ENCODE assay signal across 15 cellular contexts in genomic region chr3:16816048-16816780, GRCh38.
DNase-seq lines count a peak whose midpoint lies in the region; ATAC-seq and TF ChIP-seq lines count a peak whose summit lies in the region.
"Had no signal": no experiment of that assay in that cellular context is flagged by ENCODE, and none has a peak within 500 bp of the region (broad histone marks: within the 10 kb centered on the region; RNA-seq: fewer than 3 reads in every experiment).

No MANE protein-coding gene starts in this region.

- no peak overlapping the region for H3K4me2 ChIP-seq in neuronal stem cell (ENCODE audit: insufficient read depth, low read length, poor library complexity, severe bottlenecking)

- ATAC-seq in GM19023 (IDR thresholded peaks at IDR 0.05; ENCODE audit: unreplicated experiment) (peak; percentile 61), HG02763 (IDR thresholded peaks at IDR 0.05; ENCODE audit: unreplicated experiment) (peak; percentile 51)
- ATAC-seq: T-cell had no signal

- H4K91ac ChIP-seq in neuronal stem cell (ENCODE audit: low read depth, low read length, poor library complexity): no peak overlapping the region

- H3K4me1 ChIP-seq in esophagus squamous epithelium: no peaks in the 10 kb centered on the region
- H3K4me1 ChIP-seq in neuronal stem cell (ENCODE audit: control insufficient read depth in 2 of 2, insufficient read depth in 1 of 2, low read depth in 1 of 2, low read length in 2 of 2): no peaks in the 10 kb centered on the region
- H3K4me1 ChIP-seq: adrenal gland had no signal

- H2AK5ac ChIP-seq in neuronal stem cell (ENCODE audit: low read depth, low read length): no peak overlapping the region

- no peak overlapping the region for H4K8ac ChIP-seq in neuronal stem cell (ENCODE audit: low read depth, low read length)

- no peak overlapping the region for H3K9ac ChIP-seq in neuronal stem cell (ENCODE audit: low read depth, low read length, poor library complexity)

- 54 to 68% methylated on average over 4 of the region's 4 CpGs for WGBS in esophagus squamous epithelium, 2 donors
- no CpG with 5 or more reads among the region's 4 CpGs for WGBS in neuronal stem cell (ENCODE audit: extremely low coverage in 2 of 2, insufficient read length in 2 of 2, insufficient replicate concordance in 1 of 2), 2 donors

- H3K4ac ChIP-seq in neuronal stem cell (ENCODE audit: low read length): no peak overlapping the region

- no peak overlapping the region for H3K14ac ChIP-seq in neuronal stem cell (ENCODE audit: low read length)

- H3K79me1 ChIP-seq in neuronal stem cell (ENCODE audit: low read depth, low read length): no peaks in the 10 kb centered on the region

- TF ChIP-seq POLR2A in esophagus squamous epithelium (IDR thresholded peaks at IDR 0.05): no peak

- intact Hi-C loops in esophagus squamous epithelium (cut with DNase I): no loop called here

- no peak overlapping the region for H3K4me3 ChIP-seq in GM12865 (ENCODE audit: low read depth, low read length)
- no peak overlapping the region for H3K4me3 ChIP-seq in esophagus squamous epithelium
- no peak overlapping the region for H3K4me3 ChIP-seq in neuronal stem cell (ENCODE audit: low read length in 2 of 2)
- H3K4me3 ChIP-seq: adrenal gland had no signal

- no peak overlapping the region for H2BK12ac ChIP-seq in neuronal stem cell (ENCODE audit: low read length)

- no peak overlapping the region for H3K23ac ChIP-seq in neuronal stem cell (ENCODE audit: low read depth, low read length, poor library complexity)

- no peak overlapping the region for H2AFZ ChIP-seq in neuronal stem cell (ENCODE audit: low read length)

- DNase-seq in GM12865 (ENCODE audit: low read depth): peak; percentile 69
- peak; percentile 14 for DNase-seq in NCI-H69 (lab: John Stamatoyannopoulos, UW)
- DNase-seq in esophagus squamous epithelium (lab: John Stamatoyannopoulos, UW): no peak
- no peak for DNase-seq in H4 (ENCODE audit: low spot score)
- DNase-seq in neuronal stem cell (ENCODE audit: low spot score): no peak
- DNase-seq in activated T-cell treated with anti-CD3 and anti-CD28 coated beads, Interleukin-2, amount 50 U/mL, for 1 hour: no peak
- DNase-seq: activated CD8-positive, alpha-beta memory T cell treated with anti-CD3 and anti-CD28 coated beads for 24 hours; adrenal gland; GOT3; NCI-H1417; NCI-H82; stimulated activated CD4-positive, alpha-beta T cell treated with anti-CD3 and anti-CD28 coated beads, Interleukin-2, amount 100 ng/mL, for 24 hours; T-cell had no signal

- H3K36me3 ChIP-seq in esophagus squamous epithelium (no peaks in the 10 kb centered on the region), neuronal stem cell (replicated peaks in 1 of 2; ENCODE audit: control insufficient read depth in 2 of 2, insufficient read depth in 2 of 2, low read length in 2 of 2) (no peaks in the 10 kb centered on the region)
- H3K36me3 ChIP-seq: adrenal gland had no signal

- H3K27me3 ChIP-seq in esophagus squamous epithelium (no peaks in the 10 kb centered on the region), neuronal stem cell (ENCODE audit: control insufficient read depth in 3 of 3, insufficient read depth in 3 of 3, low read depth in 1 of 3, low read length in 3 of 3) (peaks cover 0 to 1% (median 0%) of the 10 kb centered on the region in 3 experiments)
- H3K27me3 ChIP-seq: adrenal gland had no signal

- H2BK5ac ChIP-seq in neuronal stem cell (ENCODE audit: low read length): no peak overlapping the region

- TF ChIP-seq CTCF in GM12865 (IDR thresholded peaks at IDR 0.05; ENCODE audit: insufficient read depth, low read depth, low read length, missing control alignments) (no peak), esophagus squamous epithelium (IDR thresholded peaks at IDR 0.05) (no peak)

- H3K9me3 ChIP-seq in esophagus squamous epithelium: no peaks in the 10 kb centered on the region
- H3K9me3 ChIP-seq in neuronal stem cell (replicated peaks in 1 of 2; ENCODE audit: control insufficient read depth in 2 of 2, insufficient read depth in 1 of 2, low read depth in 1 of 2, low read length in 2 of 2): peaks cover 0 to 2% of the 10 kb centered on the region in 2 donors
- H3K9me3 ChIP-seq: adrenal gland had no signal

- H2BK15ac ChIP-seq in neuronal stem cell (ENCODE audit: low read length): no peak overlapping the region

- H2BK120ac ChIP-seq in neuronal stem cell (ENCODE audit: low read depth, low read length): no peak overlapping the region

- H3K18ac ChIP-seq in neuronal stem cell (ENCODE audit: low read length): no peak overlapping the region

- H3K27ac ChIP-seq in esophagus squamous epithelium: no peak overlapping the region
- H3K27ac ChIP-seq in neuronal stem cell (replicated peaks; ENCODE audit: low read length): no peak overlapping the region
- H3K27ac ChIP-seq: adrenal gland had no signal

Comparison
In these comparisons a context has a peak if more than half of its experiments do, and no peak if none do; other contexts are left out.
1. DNase-seq: peak in GM12865 (single experiment) and NCI-H69 (single experiment); none in esophagus squamous epithelium (single experiment), H4 (single experiment), neuronal stem cell (single experiment) and activated T-cell treated with anti-CD3 and anti-CD28 coated beads, Interleukin-2, amount 50 U/mL, for 1 hour (single experiment).